Comparison of ENCODE assay signal across 8 cellular contexts in the genomic region with DNA sequence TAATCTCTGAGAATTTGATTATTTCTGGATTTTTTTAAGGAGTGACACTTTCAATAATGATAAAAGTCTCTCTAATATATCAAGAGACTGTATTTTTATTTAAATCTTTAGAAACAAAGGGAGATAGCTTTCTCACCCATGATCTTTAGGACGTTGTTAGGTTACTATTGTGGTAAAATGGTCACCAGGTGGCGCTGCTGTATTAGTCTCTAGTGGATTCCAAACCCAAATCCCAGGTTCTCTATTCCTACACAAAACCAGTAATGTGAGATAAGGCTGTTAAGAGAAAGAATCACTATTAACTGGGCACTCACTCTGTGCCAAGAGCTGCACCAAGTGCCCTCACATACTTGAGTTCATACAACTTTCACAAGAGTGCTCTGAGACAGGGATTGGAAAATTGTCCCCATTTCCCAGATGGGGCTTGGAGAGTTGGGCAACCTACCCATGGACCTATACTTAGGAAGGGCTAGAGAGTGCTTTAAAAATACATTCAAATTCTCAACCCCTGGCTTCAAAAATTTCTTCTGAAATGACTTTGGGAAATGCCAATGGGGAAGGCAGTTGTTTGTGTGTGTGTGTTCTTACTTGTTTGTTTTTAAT.
DNase-seq lines count a peak whose midpoint lies in the region; ATAC-seq, FAIRE-seq and TF ChIP-seq lines count a peak whose summit lies in the region.

No MANE protein-coding gene starts in this region.

- no peaks in the 10 kb centered on the region for H3K4me1 ChIP-seq in pancreas

- H3K27ac Mint-ChIP-seq in stimulated activated naive B cell treated with anti-CD40 and anti-IgM and Interleukin-4, amounts not matched to agents 10 μg/mL and 1 μg/mL and 100 μg/mL, for 72 hours = no peak overlapping the region

- FAIRE-seq in pancreas (lab: Jason Lieb, UNC) = peak; percentile 88

- no peaks in the 10 kb centered on the region for H3K27me3 Mint-ChIP-seq in stimulated activated naive B cell treated with anti-CD40 and anti-IgM and Interleukin-4, amounts not matched to agents 10 μg/mL and 1 μg/mL and 100 μg/mL, for 72 hours

- H3K27me3 ChIP-seq in pancreas = no peaks in the 10 kb centered on the region

- intact Hi-C loops in pancreas (cut with DNase I) = no loop called here

- H3K4me3 Mint-ChIP-seq in stimulated activated naive B cell treated with anti-CD40 and anti-IgM and Interleukin-4, amounts not matched to agents 10 μg/mL and 1 μg/mL and 100 μg/mL, for 72 hours = no peak overlapping the region

- no peaks in the 10 kb centered on the region for H3K36me3 ChIP-seq in pancreas

- no peak overlapping the region for H3K27ac ChIP-seq in pancreas

- H3K4me3 ChIP-seq in pancreas = no peak overlapping the region

- ATAC-seq in pancreas (peak; percentile 56 to 86 (median 83)), GM21423 (IDR thresholded peaks at IDR 0.05; ENCODE audit: unreplicated experiment) (no peak)
- ATAC-seq in stimulated activated naive B cell treated with anti-CD40 and anti-IgM and Interleukin-4, amounts not matched to agents 10 μg/mL and 1 μg/mL and 100 μg/mL, for 72 hours (replicated peaks) = no peak

- WGBS in pancreas, 2 donors = 1 to 2% methylated on average over 2 of the region's 2 CpGs

- DNase-seq in ELF-1 (ENCODE audit: low read depth, low spot score) = peak; percentile 63
- peak in 45 of 76 experiments; percentile 0 to 58 (median 10) for DNase-seq in HUDEP-2 (lab: John Stamatoyannopoulos, UW; ENCODE audit: unreplicated experiment in 76 of 76)
- DNase-seq in OCI-M1 (lab: John Stamatoyannopoulos, UW) = peak; percentile 82
- peak; percentile 16 for DNase-seq in activated gamma-delta T cell treated with anti-CD3 and anti-CD28 coated beads, Interleukin-2, amount 50 U/mL, for 16 hours (ENCODE audit: low read depth)
- peak; percentile 74 for DNase-seq in glomerular endothelial cell (ENCODE audit: extremely low read depth, low read depth, low spot score)
- DNase-seq in pancreas = peak in 5 of 6 donors; percentile 27 to 72 (median 60)
- no peak for DNase-seq in stimulated activated naive B cell treated with anti-CD40 and anti-IgM and Interleukin-4, amounts not matched to agents 10 μg/mL and 1 μg/mL and 100 μg/mL, for 72 hours

- no peaks in the 10 kb centered on the region for H3K9me3 ChIP-seq in pancreas

- no peaks in the 10 kb centered on the region for H3K36me3 Mint-ChIP-seq in stimulated activated naive B cell treated with anti-CD40 and anti-IgM and Interleukin-4, amounts not matched to agents 10 μg/mL and 1 μg/mL and 100 μg/mL, for 72 hours

- no peaks in the 10 kb centered on the region for H3K9me3 Mint-ChIP-seq in stimulated activated naive B cell treated with anti-CD40 and anti-IgM and Interleukin-4, amounts not matched to agents 10 μg/mL and 1 μg/mL and 100 μg/mL, for 72 hours

- TF ChIP-seq CTCF in pancreas (IDR thresholded peaks at IDR 0.05) = peak; percentile 27 to 57 (median 50)

- H3K4me1 Mint-ChIP-seq in stimulated activated naive B cell treated with anti-CD40 and anti-IgM and Interleukin-4, amounts not matched to agents 10 μg/mL and 1 μg/mL and 100 μg/mL, for 72 hours = peaks cover 6 to 20% of the 10 kb centered on the region in 2 donors

Comparison
In these comparisons a context has a peak if more than half of its experiments do, and no peak if none do; other contexts are left out.
1. ATAC-seq: peak in pancreas (4 of 4); none in stimulated activated naive B cell treated with anti-CD40 and anti-IgM and Interleukin-4, amounts not matched to agents 10 μg/mL and 1 μg/mL and 100 μg/mL, for 72 hours (0 of 2) and GM21423 (single experiment).